8 cellular contexts compared by ENCODE assay signal in genomic region chr19:52370341-52370710, GRCh38. TPM values are rescaled to one million over a fixed set of nuclear protein-coding genes. Genes with fewer than 3 reads are reported as not detected.
A peak's percentile ranks its signal among the peaks of the same experiment; 100 is the strongest.
DNase-seq lines count a peak whose midpoint lies in the region; ATAC-seq and TF ChIP-seq lines count a peak whose summit lies in the region.

No MANE protein-coding gene starts in this region.

- H3K9ac ChIP-seq in colonic mucosa (ENCODE audit: low read depth in 2 of 2, low read length in 2 of 2) (peak overlapping the region; percentile 63 to 70), muscle layer of colon (ENCODE audit: low read length) (peak overlapping the region; percentile 97)

- peak overlapping the region; percentile 79 for H3K27ac ChIP-seq in colonic mucosa
- H3K27ac ChIP-seq in muscle layer of colon (ENCODE audit: low read depth, low read length): peak overlapping the region; percentile 81

- H3K4me3 ChIP-seq in colonic mucosa (peak overlapping the region; percentile 64), muscle layer of colon (ENCODE audit: low read depth in 1 of 2, low read length in 2 of 2) (peak overlapping the region; percentile 59 to 99)

- TF ChIP-seq CTCF in colonic mucosa (IDR thresholded peaks at IDR 0.05) (no peak), GM20000 (IDR thresholded peaks at IDR 0.05; ENCODE audit: extremely low read depth, missing control alignments) (no peak)

- peaks cover 41% of the 10 kb centered on the region for H3K9me3 Mint-ChIP-seq in stimulated activated naive CD8-positive, alpha-beta T cell treated with anti-CD3 and anti-CD28 coated beads, Interleukin-15, Interleukin-2, amounts not matched to agents 100 ng/mL and 50 ng/mL, for 24 hours

- intact Hi-C loops in colonic mucosa (cut with DNase I): no loop called here

- DNase-seq in stimulated activated naive CD8-positive, alpha-beta T cell treated with anti-CD3 and anti-CD28 coated beads, Interleukin-15, Interleukin-2, amounts not matched to agents 100 U/mL and 50 U/mL, for 24 hours: no peak
- DNase-seq in colonic mucosa (no peak), GM20000 (ENCODE audit: low spot score) (no peak), nucleus accumbens (lab: John Stamatoyannopoulos, UW) (no peak)
- DNase-seq in stimulated activated CD4-positive, alpha-beta T cell treated with anti-CD3 and anti-CD28 coated beads, Interleukin-4, amount 100 ng/mL, for 1 hour: no peak

- H3K27me3 ChIP-seq in colonic mucosa (no peaks in the 10 kb centered on the region), muscle layer of colon (ENCODE audit: control insufficient read depth in 1 of 2, insufficient read depth in 2 of 2, low read length in 2 of 2) (no peaks in the 10 kb centered on the region)

- H3K36me3 ChIP-seq in colonic mucosa (no peaks in the 10 kb centered on the region), muscle layer of colon (ENCODE audit: insufficient read depth, low read length) (peaks cover 21% of the 10 kb centered on the region)

- H3K4me1 ChIP-seq in colonic mucosa: no peaks in the 10 kb centered on the region
- no peaks in the 10 kb centered on the region for H3K4me1 ChIP-seq in muscle layer of colon (ENCODE audit: insufficient read depth, low read length)

- peaks cover 17% of the 10 kb centered on the region for H3K4me1 Mint-ChIP-seq in stimulated activated naive CD8-positive, alpha-beta T cell treated with anti-CD3 and anti-CD28 coated beads, Interleukin-15, Interleukin-2, amounts not matched to agents 100 ng/mL and 50 ng/mL, for 24 hours (ENCODE audit: low read depth)

- peaks cover 13% of the 10 kb centered on the region for H3K9me3 ChIP-seq in colonic mucosa
- peaks cover 10% of the 10 kb centered on the region for H3K9me3 ChIP-seq in muscle layer of colon (ENCODE audit: low read length)

- H3K27ac Mint-ChIP-seq in stimulated activated naive CD8-positive, alpha-beta T cell treated with anti-CD3 and anti-CD28 coated beads, Interleukin-15, Interleukin-2, amounts not matched to agents 100 ng/mL and 50 ng/mL, for 24 hours: peak overlapping the region; percentile 92

- H3K4me3 Mint-ChIP-seq in stimulated activated naive CD8-positive, alpha-beta T cell treated with anti-CD3 and anti-CD28 coated beads, Interleukin-15, Interleukin-2, amounts not matched to agents 100 ng/mL and 50 ng/mL, for 24 hours: peak overlapping the region; percentile 87

- H3K36me3 Mint-ChIP-seq in stimulated activated naive CD8-positive, alpha-beta T cell treated with anti-CD3 and anti-CD28 coated beads, Interleukin-15, Interleukin-2, amounts not matched to agents 100 ng/mL and 50 ng/mL, for 24 hours (ENCODE audit: low read depth): peaks cover 75% of the 10 kb centered on the region

- no peaks in the 10 kb centered on the region for H3K27me3 Mint-ChIP-seq in stimulated activated naive CD8-positive, alpha-beta T cell treated with anti-CD3 and anti-CD28 coated beads, Interleukin-15, Interleukin-2, amounts not matched to agents 100 ng/mL and 50 ng/mL, for 24 hours

- ATAC-seq in stimulated activated naive CD8-positive, alpha-beta T cell treated with anti-CD3 and anti-CD28 coated beads, Interleukin-15, Interleukin-2, amounts not matched to agents 100 U/mL and 50 U/mL, for 24 hours: no peak
- no peak for ATAC-seq in GM21423 (IDR thresholded peaks at IDR 0.05; ENCODE audit: unreplicated experiment)

RNA-seq across cellular contexts. Expression of gene ZNF880, which starts 0.6 kb away (rescaled TPM):
- 1 to 10 TPM; 8.1 to 8.3 TPM for total RNA-seq in colonic mucosa

RNA-seq across cellular contexts. Expression of gene ZNF528, which starts 27.3 kb away (rescaled TPM):
- total RNA-seq in colonic mucosa: 10 to 100 TPM in 1 of 2 donors, 1 to 10 TPM in 1; 7.8 to 11.5 TPM

RNA-seq across cellular contexts. Expression of gene ZNF610, which starts 34.3 kb away (rescaled TPM):
- total RNA-seq in colonic mucosa: 1 to 10 TPM in 1 of 2 donors, under 1 TPM in 1; 0.84 to 1.6 TPM

RNA-seq across cellular contexts. Expression of gene ZNF534, which starts 58.6 kb away (rescaled TPM):
- under 1 TPM in 1 of 2 donors, not detected in 1; 0.12 TPM for total RNA-seq in colonic mucosa
